8 cellular contexts compared by ENCODE assay signal in the genomic region with DNA sequence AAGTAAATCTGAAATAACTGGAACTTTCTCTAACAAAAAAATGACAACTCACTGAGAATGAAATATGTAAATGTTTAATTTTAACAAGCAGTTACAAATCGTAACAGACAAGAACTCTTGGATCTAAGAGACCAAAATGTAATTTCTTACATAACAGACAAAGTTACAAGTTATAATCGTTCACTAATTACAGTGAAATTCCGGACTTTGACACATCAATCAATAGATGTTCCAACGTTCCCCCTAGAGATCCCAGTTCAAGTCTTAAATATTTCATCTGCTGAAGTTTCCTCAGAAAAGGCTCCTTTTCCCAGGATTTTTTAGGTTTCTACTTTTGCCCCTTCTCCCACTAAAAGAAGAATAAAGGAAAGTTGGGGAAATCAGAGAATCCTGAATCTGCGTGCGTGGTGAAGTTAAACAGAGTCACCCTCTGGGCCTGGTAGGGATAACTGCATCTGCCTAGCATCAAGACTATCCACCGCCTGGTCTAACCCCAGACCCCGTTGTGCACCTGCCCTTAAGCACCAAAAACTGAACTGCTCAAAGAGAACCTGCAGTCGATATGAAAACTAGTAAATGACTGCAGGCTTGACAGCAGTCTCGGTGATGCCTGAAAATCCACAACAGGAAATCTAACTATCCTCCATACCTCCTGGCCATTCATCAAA. TPM values are rescaled to one million over a fixed set of nuclear protein-coding genes. Genes with fewer than 3 reads are reported as not detected.
DNase-seq lines count a peak whose midpoint lies in the region; ATAC-seq, FAIRE-seq and TF ChIP-seq lines count a peak whose summit lies in the region.

No MANE protein-coding gene starts in this region.

- H3K4me2 ChIP-seq in mesenchymal stem cell (ENCODE audit: low read length, poor library complexity, severe bottlenecking) = peak overlapping the region; percentile 81

- H2AFZ ChIP-seq in mesenchymal stem cell (ENCODE audit: low read depth, low read length) = no peak overlapping the region

- H3K27ac ChIP-seq in mesenchymal stem cell (ENCODE audit: low read length, poor library complexity, severe bottlenecking) (peak overlapping the region; percentile 82), transverse colon (peak overlapping the region; percentile 96 to 100 (median 98))

- no peak for FAIRE-seq in bronchial epithelial cell (lab: Jason Lieb, UNC)

- peak overlapping the region; percentile 84 for H3K4me3 ChIP-seq in GM08714 (ENCODE audit: low read length)
- H3K4me3 ChIP-seq in bronchial epithelial cell (ENCODE audit: low read depth, low read length) = peak overlapping the region; percentile 66
- H3K4me3 ChIP-seq in mesenchymal stem cell (ENCODE audit: insufficient read depth in 1 of 2, low read depth in 1 of 2, low read length in 2 of 2) = peak overlapping the region; percentile 83 to 93
- peak overlapping the region; percentile 50 to 80 (median 77) for H3K4me3 ChIP-seq in transverse colon

- DNase-seq in 8988T (peak; percentile 46), OCI-M1 (lab: John Stamatoyannopoulos, UW) (peak; percentile 66), bronchial epithelial cell (ENCODE audit: low read depth) (peak; percentile 30), mesenchymal stem cell (peak; percentile 50), transverse colon (peak; percentile 43)

- H3K36me3 ChIP-seq in bronchial epithelial cell (ENCODE audit: control insufficient read depth, insufficient read depth, low read length) = no peaks in the 10 kb centered on the region
- peaks cover 0 to 9% of the 10 kb centered on the region in 2 experiments for H3K36me3 ChIP-seq in mesenchymal stem cell (ENCODE audit: control insufficient read depth in 1 of 2, insufficient read depth in 2 of 2, low read depth in 1 of 2, low read length in 2 of 2)
- no peaks in the 10 kb centered on the region for H3K36me3 ChIP-seq in transverse colon

- peaks cover 3% of the 10 kb centered on the region for H3K4me1 ChIP-seq in mesenchymal stem cell (ENCODE audit: control insufficient read depth, insufficient read depth, low read depth, low read length)
- peaks cover 14 to 62% (median 31%) of the 10 kb centered on the region in 4 donors for H3K4me1 ChIP-seq in transverse colon

- H2AK5ac ChIP-seq in mesenchymal stem cell (ENCODE audit: low read length, severe bottlenecking) = no peak overlapping the region

- no peak overlapping the region for H3K14ac ChIP-seq in mesenchymal stem cell (ENCODE audit: low read length in 2 of 2)

- peaks cover 21% of the 10 kb centered on the region for H3K79me1 ChIP-seq in mesenchymal stem cell (replicated peaks; ENCODE audit: low read length, poor library complexity, severe bottlenecking)

- peak overlapping the region; percentile 55 for H4K8ac ChIP-seq in mesenchymal stem cell (ENCODE audit: low read length)

- TF ChIP-seq CTCF in bronchial epithelial cell (IDR thresholded peaks at IDR 0.05; ENCODE audit: insufficient read depth, low read length, severe bottlenecking) (peak; percentile 3), transverse colon (IDR thresholded peaks at IDR 0.05) (no peak)

- in situ Hi-C loops in transverse colon (cut with MboI; ENCODE audit: low pct_ligation_motif_present in 1 of 4, low pct_unique_long_range_greater_than_20kb in 1 of 4, low sequenced_read_pairs in 3 of 4) = loop anchor here in 2 of 4 donors (10.0 kb wide), 2 partner anchors 63 to 187 kb away; no protein-coding TSS in a partner anchor

- H3K27me3 ChIP-seq in bronchial epithelial cell (ENCODE audit: control insufficient read depth, insufficient read depth, low read length) = no peaks in the 10 kb centered on the region
- H3K27me3 ChIP-seq in mesenchymal stem cell (ENCODE audit: control insufficient read depth in 1 of 2, insufficient read depth in 1 of 2, low read length in 2 of 2) = no peaks in the 10 kb centered on the region
- H3K27me3 ChIP-seq in transverse colon = no peaks in the 10 kb centered on the region

- WGBS in mesenchymal stem cell = 45% methylated on average over 10 of the region's 10 CpGs
- WGBS in transverse colon (ENCODE audit: low coverage in 1 of 2), 2 donors = 5 to 6% methylated on average over 7 to 10 of the region's 10 CpGs

- H3K9me3 ChIP-seq in mesenchymal stem cell (ENCODE audit: control insufficient read depth, low read length) (no peaks in the 10 kb centered on the region), transverse colon (no peaks in the 10 kb centered on the region)

- H2BK120ac ChIP-seq in mesenchymal stem cell (ENCODE audit: low read depth, low read length) = no peak overlapping the region

- H3K4ac ChIP-seq in mesenchymal stem cell (ENCODE audit: low read depth in 1 of 2, low read length in 2 of 2) = no peak overlapping the region

- peak overlapping the region; percentile 100 for H3K9ac ChIP-seq in mesenchymal stem cell (ENCODE audit: low read length)

- H2BK12ac ChIP-seq in mesenchymal stem cell (ENCODE audit: low read length in 2 of 2) = no peak overlapping the region

- TF ChIP-seq POLR2A in transverse colon (IDR thresholded peaks at IDR 0.05) = no peak

- H2BK5ac ChIP-seq in mesenchymal stem cell (ENCODE audit: low read depth, low read length, poor library complexity, severe bottlenecking) = no peak overlapping the region

- no peak overlapping the region for H4K91ac ChIP-seq in mesenchymal stem cell (ENCODE audit: low read length)

- no peak overlapping the region for H3K23ac ChIP-seq in mesenchymal stem cell (ENCODE audit: low read length in 2 of 2)

- H2BK15ac ChIP-seq in mesenchymal stem cell (ENCODE audit: low read depth, poor library complexity, severe bottlenecking) = no peak overlapping the region

- TF ChIP-seq EP300 in transverse colon (IDR thresholded peaks at IDR 0.05; ENCODE audit: low read depth) = no peak

- peak overlapping the region in 1 of 2 experiments; percentile 98 for H3K18ac ChIP-seq in mesenchymal stem cell (ENCODE audit: low read depth in 1 of 2, low read length in 2 of 2)

- no peak for ATAC-seq in GM18517 (IDR thresholded peaks at IDR 0.05; ENCODE audit: unreplicated experiment)
- no peak for ATAC-seq in GM18502 (IDR thresholded peaks at IDR 0.05; ENCODE audit: poor library complexity, unreplicated experiment)

- intact Hi-C loops in transverse colon (cut with DNase I; ENCODE audit: low total_unique reads) = loop anchor here (5.0 to 10.0 kb wide), 5 partner anchors 47 to 1020 kb away; partner anchors contain the start of genes CASP3 and PRIMPOL

RNA-seq across cellular contexts. Expression of gene IRF2, which starts 2.3 kb away (rescaled TPM):
- 15.2 and 16.1 TPM in 2 replicates for total RNA-seq in bronchial epithelial cell
- polyA plus RNA-seq in mesenchymal stem cell (2013, experiment 1 of 2) = 30.5 TPM
- 30.8 TPM for polyA plus RNA-seq in mesenchymal stem cell (2013, experiment 2 of 2)
- total RNA-seq in transverse colon = 10 to 100 TPM; 15.3 to 85.3 (median 42.5) TPM
